Comparison of ENCODE assay signal across 8 cellular contexts in the genomic region with DNA sequence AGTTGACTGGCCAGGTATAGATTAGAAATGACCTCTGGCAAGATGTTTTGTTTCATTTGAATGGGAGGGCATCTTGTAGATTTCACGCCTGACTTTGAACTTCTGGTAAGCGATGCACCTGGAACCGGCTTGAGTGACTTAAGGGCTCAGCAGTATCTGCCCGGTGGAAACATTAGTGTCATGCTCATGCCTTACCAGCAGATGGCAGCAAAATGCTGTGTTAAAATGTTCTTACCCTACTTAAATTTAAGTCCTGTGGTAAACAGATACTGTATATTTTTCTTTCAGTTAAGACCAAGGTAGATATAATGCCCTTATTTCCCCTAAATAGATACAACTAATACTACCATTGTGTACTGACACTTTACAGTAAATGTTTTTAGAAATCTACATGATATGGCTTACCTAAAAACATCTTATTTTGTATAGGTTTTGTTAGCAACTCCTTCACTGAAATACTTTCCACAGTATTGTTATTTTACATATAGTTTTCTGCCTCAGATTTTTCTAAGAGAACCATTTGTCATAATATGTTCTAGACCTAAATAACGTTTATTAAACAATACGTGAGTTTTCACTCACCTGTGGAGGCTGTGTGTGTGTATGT. TPM values are rescaled to one million over a fixed set of nuclear protein-coding genes. Genes with fewer than 3 reads are reported as not detected.
A peak's percentile ranks its signal among the peaks of the same experiment; 100 is the strongest.
DNase-seq lines count a peak whose midpoint lies in the region; ATAC-seq and TF ChIP-seq lines count a peak whose summit lies in the region.

No MANE protein-coding gene starts in this region.

- DNase-seq in AG08395 (ENCODE audit: low spot score) (peak; percentile 65), NCI-H345 (lab: John Stamatoyannopoulos, UW) (peak; percentile 59), choroid plexus epithelial cell (ENCODE audit: low read depth) (peak; percentile 91)
- DNase-seq in activated CD4-positive, alpha-beta T cell treated with anti-CD3 and anti-CD28 coated beads for 36 hours = peak; percentile 72
- peak in 2 of 3 experiments; percentile 35 to 37 for DNase-seq in stimulated activated CD4-positive, alpha-beta T cell treated with anti-CD3 and anti-CD28 coated beads, TNF-alpha, amount 100 ng/mL, for 4 hours (ENCODE audit: low read depth in 3 of 3)

- H3K4me3 ChIP-seq in choroid plexus epithelial cell (ENCODE audit: low read depth, low read length) (no peak overlapping the region), liver (ENCODE audit: low read depth in 1 of 3, low read length in 3 of 3) (no peak overlapping the region)

- no peaks in the 10 kb centered on the region for H3K9me3 ChIP-seq in liver (ENCODE audit: control insufficient read depth in 4 of 4, low read length in 3 of 4)

- ATAC-seq in GM18517 (IDR thresholded peaks at IDR 0.05; ENCODE audit: unreplicated experiment) (peak; percentile 77), HG03103 (IDR thresholded peaks at IDR 0.05; ENCODE audit: low read depth, unreplicated experiment) (peak; percentile 81)
- ATAC-seq in activated CD4-positive, alpha-beta T cell treated with anti-CD3 and anti-CD28 coated beads for 36 hours = peak; percentile 84

- H3K4me1 Mint-ChIP-seq in activated CD4-positive, alpha-beta T cell treated with anti-CD3 and anti-CD28 coated beads for 36 hours = peaks cover 12% of the 10 kb centered on the region

- no peak overlapping the region for H3K4me3 Mint-ChIP-seq in activated CD4-positive, alpha-beta T cell treated with anti-CD3 and anti-CD28 coated beads for 36 hours

- 35% methylated on average over 6 of the region's 6 CpGs for WGBS in liver

- CTCF ChIA-PET in activated CD4-positive, alpha-beta T cell treated with anti-CD3 and anti-CD28 coated beads for 36 hours (lab: Charles Lee) = interaction anchor here (0.9 to 1.5 kb wide), 8 partner anchors 21 to 380 kb away, joined by 3 to 9 read pairs (median 6); no protein-coding TSS in a partner anchor

- peak; percentile 89 to 91 for TF ChIP-seq RAD21 in liver (IDR thresholded peaks at IDR 0.05)

- H3K27me3 Mint-ChIP-seq in activated CD4-positive, alpha-beta T cell treated with anti-CD3 and anti-CD28 coated beads for 36 hours = no peaks in the 10 kb centered on the region

- no peaks in the 10 kb centered on the region for H3K27me3 ChIP-seq in liver (ENCODE audit: control insufficient read depth in 4 of 4, insufficient read depth in 4 of 4, low read length in 3 of 4)

- POLR2A ChIA-PET in activated CD4-positive, alpha-beta T cell treated with anti-CD3 and anti-CD28 coated beads for 36 hours (lab: Charles Lee) = no interaction called here

- TF ChIP-seq CTCF in choroid plexus epithelial cell (conservative IDR thresholded peaks at IDR 0.05; ENCODE audit: low read depth, low read length) (peak; percentile 83), liver (IDR thresholded peaks at IDR 0.05; ENCODE audit: low read depth, low read length, missing input control) (peak; percentile 85)

- H3K9ac ChIP-seq in liver (ENCODE audit: low read depth in 1 of 2, low read length in 2 of 2) = no peak overlapping the region

- no peaks in the 10 kb centered on the region for H3K9me3 Mint-ChIP-seq in activated CD4-positive, alpha-beta T cell treated with anti-CD3 and anti-CD28 coated beads for 36 hours (ENCODE audit: low read depth)

- intact Hi-C loops in activated CD4-positive, alpha-beta T cell treated with anti-CD3 and anti-CD28 coated beads for 36 hours (cut with DNase I, micrococcal nuclease) = loop anchor here (1.0 to 2.0 kb wide), 4 partner anchors 245 to 379 kb away; a partner anchor contains a TSS

- H3K27ac Mint-ChIP-seq in activated CD4-positive, alpha-beta T cell treated with anti-CD3 and anti-CD28 coated beads for 36 hours = no peak overlapping the region

- peaks cover 20% of the 10 kb centered on the region for H3K36me3 Mint-ChIP-seq in activated CD4-positive, alpha-beta T cell treated with anti-CD3 and anti-CD28 coated beads for 36 hours (ENCODE audit: low read depth)

- H3K27ac ChIP-seq in liver (ENCODE audit: low read depth in 1 of 2, low read length in 2 of 2) = no peak overlapping the region

- peaks cover 0 to 7% (median 2%) of the 10 kb centered on the region in 4 donors for H3K4me1 ChIP-seq in liver (ENCODE audit: control insufficient read depth in 4 of 4, insufficient read depth in 4 of 4, low read length in 3 of 4)

- peaks cover 1 to 23% (median 13%) of the 10 kb centered on the region in 4 donors for H3K36me3 ChIP-seq in liver (ENCODE audit: control insufficient read depth in 4 of 4, insufficient read depth in 3 of 4, low read depth in 1 of 4, low read length in 3 of 4)

TF ChIP-seq in liver, 16 proteins besides CTCF, POLR2A, EP300 and RAD21:
- TF ChIP-seq FOXA1 (IDR thresholded peaks at IDR 0.05) (no peak), HNF4A (conservative IDR thresholded peaks at IDR 0.05) (no peak), RXRA (IDR thresholded peaks at IDR 0.05) (no peak), JUND (IDR thresholded peaks at IDR 0.05) (no peak), TAF1 (conservative IDR thresholded peaks at IDR 0.05) (no peak), NR2F2 (IDR thresholded peaks at IDR 0.05) (no peak)
- TF ChIP-seq, protein P1, sequence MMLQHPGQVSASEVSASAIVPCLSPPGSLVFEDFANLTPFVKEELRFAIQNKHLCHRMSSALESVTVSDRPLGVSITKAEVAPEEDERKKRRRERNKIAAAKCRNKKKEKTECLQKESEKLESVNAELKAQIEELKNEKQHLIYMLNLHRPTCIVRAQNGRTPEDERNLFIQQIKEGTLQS (IDR thresholded peaks at IDR 0.05) = no peak
- TF ChIP-seq, protein P2, sequence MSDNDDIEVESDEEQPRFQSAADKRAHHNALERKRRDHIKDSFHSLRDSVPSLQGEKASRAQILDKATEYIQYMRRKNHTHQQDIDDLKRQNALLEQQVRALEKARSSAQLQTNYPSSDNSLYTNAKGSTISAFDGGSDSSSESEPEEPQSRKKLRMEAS (IDR thresholded peaks at IDR 0.05) = no peak
- TF ChIP-seq, protein P3, sequence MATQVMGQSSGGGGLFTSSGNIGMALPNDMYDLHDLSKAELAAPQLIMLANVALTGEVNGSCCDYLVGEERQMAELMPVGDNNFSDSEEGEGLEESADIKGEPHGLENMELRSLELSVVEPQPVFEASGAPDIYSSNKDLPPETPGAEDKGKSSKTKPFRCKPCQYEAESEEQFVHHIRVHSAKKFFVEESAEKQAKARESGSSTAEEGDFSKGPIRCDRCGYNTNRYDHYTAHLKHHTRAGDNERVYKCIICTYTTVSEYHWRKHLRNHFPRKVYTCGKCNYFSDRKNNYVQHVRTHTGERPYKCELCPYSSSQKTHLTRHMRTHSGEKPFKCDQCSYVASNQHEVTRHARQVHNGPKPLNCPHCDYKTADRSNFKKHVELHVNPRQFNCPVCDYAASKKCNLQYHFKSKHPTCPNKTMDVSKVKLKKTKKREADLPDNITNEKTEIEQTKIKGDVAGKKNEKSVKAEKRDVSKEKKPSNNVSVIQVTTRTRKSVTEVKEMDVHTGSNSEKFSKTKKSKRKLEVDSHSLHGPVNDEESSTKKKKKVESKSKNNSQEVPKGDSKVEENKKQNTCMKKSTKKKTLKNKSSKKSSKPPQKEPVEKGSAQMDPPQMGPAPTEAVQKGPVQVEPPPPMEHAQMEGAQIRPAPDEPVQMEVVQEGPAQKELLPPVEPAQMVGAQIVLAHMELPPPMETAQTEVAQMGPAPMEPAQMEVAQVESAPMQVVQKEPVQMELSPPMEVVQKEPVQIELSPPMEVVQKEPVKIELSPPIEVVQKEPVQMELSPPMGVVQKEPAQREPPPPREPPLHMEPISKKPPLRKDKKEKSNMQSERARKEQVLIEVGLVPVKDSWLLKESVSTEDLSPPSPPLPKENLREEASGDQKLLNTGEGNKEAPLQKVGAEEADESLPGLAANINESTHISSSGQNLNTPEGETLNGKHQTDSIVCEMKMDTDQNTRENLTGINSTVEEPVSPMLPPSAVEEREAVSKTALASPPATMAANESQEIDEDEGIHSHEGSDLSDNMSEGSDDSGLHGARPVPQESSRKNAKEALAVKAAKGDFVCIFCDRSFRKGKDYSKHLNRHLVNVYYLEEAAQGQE (IDR thresholded peaks at IDR 0.05) = no peak

RNA-seq across cellular contexts. Expression of a gene that starts 25.5 kb away (rescaled TPM):
- 10 to 100 TPM; 16.6 to 19.5 TPM for total RNA-seq in activated CD4-positive, alpha-beta T cell treated with anti-CD3 and anti-CD28 coated beads for 36 hours
- 10 to 100 TPM in 1 of 2 donors, 1 to 10 TPM in 1; 9.1 to 12.6 TPM for total RNA-seq in liver
- polyA plus RNA-seq in liver = 1 to 10 TPM; 3.7 to 3.8 TPM

RNA-seq across cellular contexts. Expression of a gene that starts 25.9 kb away (rescaled TPM):
- total RNA-seq in activated CD4-positive, alpha-beta T cell treated with anti-CD3 and anti-CD28 coated beads for 36 hours = 10 to 100 TPM; 41.7 to 43.8 TPM
- total RNA-seq in liver = 1 to 10 TPM; 7.4 to 9.1 TPM
- 1 to 10 TPM; 2.9 to 5.2 TPM for polyA plus RNA-seq in liver

Comparison
In these comparisons a context has a peak if more than half of its experiments do, and no peak if none do; other contexts are left out.
1. DNase-seq: peak in every context shown above with its lines; median percentile 91 in choroid plexus epithelial cell; 72 in activated CD4-positive, alpha-beta T cell treated with anti-CD3 and anti-CD28 coated beads for 36 hours; 65 in AG08395; 59 in NCI-H345; 36 in stimulated activated CD4-positive, alpha-beta T cell treated with anti-CD3 and anti-CD28 coated beads, TNF-alpha, amount 100 ng/mL, for 4 hours.
2. RNA of a gene that starts 25.9 kb away (total RNA-seq): 41.7 to 43.8 TPM in activated CD4-positive, alpha-beta T cell treated with anti-CD3 and anti-CD28 coated beads for 36 hours; 7.4 to 9.1 TPM in liver; every median in the first group is over 4 times any median in the second.
3. Peak in every context shown above with its lines, with median percentiles within 50 percentile points of each other: ATAC-seq.